Comparison of ENCODE assay signal across 33 cellular contexts in genomic region chr10:75623310-75623940, GRCh38.
DNase-seq lines count a peak whose midpoint lies in the region; ATAC-seq, FAIRE-seq and TF ChIP-seq lines count a peak whose summit lies in the region.
"Had no signal": no experiment of that assay in that cellular context is flagged by ENCODE, and none has a peak within 500 bp of the region (broad histone marks: within the 10 kb centered on the region; RNA-seq: fewer than 3 reads in every experiment).

No MANE protein-coding gene starts in this region.

- peak; percentile 45; the same call in 2 of the 3 replicates for ATAC-seq in GM23338
- ATAC-seq: CD8-positive, alpha-beta T cell; gastrocnemius medialis; SK-N-SH treated with all-trans-retinoic acid at 6 μM for 48 hours had no signal

- H4K20me1 ChIP-seq in GM23338 (replicated peaks; ENCODE audit: insufficient read depth) (no peaks in the 10 kb centered on the region), neural progenitor cell (ENCODE audit: low read depth) (no peaks in the 10 kb centered on the region)

- H3K27me3 Mint-ChIP-seq in GM23338 (ENCODE audit: insufficient read depth, low read depth, poor library complexity): peaks cover 4% of the 10 kb centered on the region
- H3K27me3 Mint-ChIP-seq in neural progenitor cell (ENCODE audit: insufficient read depth, low read depth): peaks cover 2% of the 10 kb centered on the region
- H3K27me3 Mint-ChIP-seq: activated CD4-positive, alpha-beta memory T cell treated with anti-CD3 and anti-CD28 coated beads, Interleukin-2, amount 10 ng/mL, durations not matched to agents 7 days and 5 days had no signal

- H3K27ac ChIP-seq in GM23338 (ENCODE audit: low read depth) (no peak overlapping the region), neural progenitor cell (no peak overlapping the region), tibial artery (no peak overlapping the region)
- H3K27ac ChIP-seq: adrenal gland, gastrocnemius medialis, GM23248, PC-9, prostate gland, transverse colon had no signal

- H2AFZ ChIP-seq in GM23338 (peak overlapping the region; percentile 40; the same call in 1 of the 2 replicates), neural progenitor cell (replicated peaks) (peak overlapping the region; percentile 74)
- H2AFZ ChIP-seq: GM23248, PC-9 had no signal

- FAIRE-seq in endometrium (lab: Jason Lieb, UNC): peak; percentile 45
- FAIRE-seq: GM18507 had no signal

- H3K9me3 Mint-ChIP-seq in GM23338 (no peaks in the 10 kb centered on the region), neural progenitor cell (no peaks in the 10 kb centered on the region)
- H3K9me3 Mint-ChIP-seq: activated CD4-positive, alpha-beta memory T cell treated with anti-CD3 and anti-CD28 coated beads, Interleukin-2, amount 10 ng/mL, durations not matched to agents 7 days and 5 days; activated naive CD4-positive, alpha-beta T cell treated with anti-CD3 and anti-CD28 coated beads for 36 hours; activated T-helper 1 cell treated with anti-CD3 and anti-CD28 coated beads, Interleukin-12 subunit alpha, Interleukin-12 subunit beta, Interleukin-2, Interleukin-4 antibody, amounts not matched to agents 30 ng/mL and 10 ng/mL and 1 ng/mL, durations not matched to agents 14 hours and 24 hours and 36 hours; CD8-positive, alpha-beta T cell; HFFc6; neural crest cell; T-helper 1 cell treated with Interleukin-12 subunit alpha and Interleukin-12 subunit beta and Interleukin-4 antibody, amounts not matched to agents 30 μg/mL and 1 μg/mL, for 36 hours had no signal

- H3K36me3 Mint-ChIP-seq in GM23338 (ENCODE audit: low read depth) (no peaks in the 10 kb centered on the region), neural progenitor cell (no peaks in the 10 kb centered on the region)
- H3K36me3 Mint-ChIP-seq: CD8-positive, alpha-beta T cell had no signal

- H3K4me3 ChIP-seq in GM23338: no peak overlapping the region
- no peak overlapping the region for H3K4me3 ChIP-seq in neural progenitor cell
- H3K4me3 ChIP-seq in tibial artery: no peak overlapping the region
- H3K4me3 ChIP-seq: adrenal gland, gastrocnemius medialis, GM23248, lung, PC-9, prostate gland, transverse colon had no signal

- no peaks in the 10 kb centered on the region for H3K4me1 ChIP-seq in GM23338 (ENCODE audit: insufficient read depth)
- peaks cover 14% of the 10 kb centered on the region for H3K4me1 ChIP-seq in neural progenitor cell
- peaks cover 0 to 7% (median 0%) of the 10 kb centered on the region in 4 donors for H3K4me1 ChIP-seq in tibial artery
- H3K4me1 ChIP-seq: BE2C, gastrocnemius medialis, prostate gland had no signal

- H3K36me3 ChIP-seq in GM23338 (ENCODE audit: insufficient read depth): no peaks in the 10 kb centered on the region
- no peaks in the 10 kb centered on the region for H3K36me3 ChIP-seq in neural progenitor cell
- no peaks in the 10 kb centered on the region for H3K36me3 ChIP-seq in tibial artery
- H3K36me3 ChIP-seq: adrenal gland, BE2C, gastrocnemius medialis, prostate gland, transverse colon had no signal

- H3K27me3 ChIP-seq in GM23338 (ENCODE audit: insufficient read depth) (no peaks in the 10 kb centered on the region), neural progenitor cell (no peaks in the 10 kb centered on the region), tibial artery (no peaks in the 10 kb centered on the region)
- H3K27me3 ChIP-seq: adrenal gland, BE2C, gastrocnemius medialis, transverse colon had no signal

- intact Hi-C loops in tibial artery (cut with DNase I; ENCODE audit: low total_unique reads): no loop called here

- H3K4me3 Mint-ChIP-seq in GM23338 (no peak overlapping the region), neural progenitor cell (no peak overlapping the region)
- H3K4me3 Mint-ChIP-seq: activated CD4-positive, alpha-beta memory T cell treated with anti-CD3 and anti-CD28 coated beads, Interleukin-2, amount 10 ng/mL, durations not matched to agents 7 days and 5 days; activated naive CD4-positive, alpha-beta T cell treated with anti-CD3 and anti-CD28 coated beads for 36 hours; activated T-helper 1 cell treated with anti-CD3 and anti-CD28 coated beads, Interleukin-12 subunit alpha, Interleukin-12 subunit beta, Interleukin-2, Interleukin-4 antibody, amounts not matched to agents 30 ng/mL and 10 ng/mL and 1 ng/mL, durations not matched to agents 14 hours and 24 hours and 36 hours; CD8-positive, alpha-beta T cell; HFFc6; neural crest cell; T-helper 1 cell treated with Interleukin-12 subunit alpha and Interleukin-12 subunit beta and Interleukin-4 antibody, amounts not matched to agents 30 μg/mL and 1 μg/mL, for 36 hours had no signal

- no peak overlapping the region for H3K27ac Mint-ChIP-seq in GM23338
- H3K27ac Mint-ChIP-seq in neural progenitor cell: no peak overlapping the region
- H3K27ac Mint-ChIP-seq: activated CD4-positive, alpha-beta memory T cell treated with anti-CD3 and anti-CD28 coated beads, Interleukin-2, amount 10 ng/mL, durations not matched to agents 7 days and 5 days; activated naive CD4-positive, alpha-beta T cell treated with anti-CD3 and anti-CD28 coated beads for 36 hours; activated T-helper 1 cell treated with anti-CD3 and anti-CD28 coated beads, Interleukin-12 subunit alpha, Interleukin-12 subunit beta, Interleukin-2, Interleukin-4 antibody, amounts not matched to agents 30 ng/mL and 10 ng/mL and 1 ng/mL, durations not matched to agents 14 hours and 24 hours and 36 hours; CD8-positive, alpha-beta T cell; HFFc6; T-helper 1 cell treated with Interleukin-12 subunit alpha and Interleukin-12 subunit beta and Interleukin-4 antibody, amounts not matched to agents 30 μg/mL and 1 μg/mL, for 36 hours had no signal

- no peak for TF ChIP-seq CTCF in GM23338 (conservative IDR thresholded peaks at IDR 0.05; ENCODE audit: low read depth in 2 of 2)
- no peak for TF ChIP-seq CTCF in neural progenitor cell (IDR thresholded peaks at IDR 0.05)
- TF ChIP-seq CTCF in tibial artery (IDR thresholded peaks at IDR 0.05): no peak

- H3K4me2 ChIP-seq in GM23338 (no peak overlapping the region), neural progenitor cell (peak overlapping the region; percentile 30)
- H3K4me2 ChIP-seq: PC-9 had no signal

- H3K9me2 ChIP-seq in GM23338 (ENCODE audit: insufficient read depth): no peaks in the 10 kb centered on the region

- peaks cover 4% of the 10 kb centered on the region; the same call in 2 of the 3 replicates for H3K4me1 Mint-ChIP-seq in GM23338
- peaks cover 11% of the 10 kb centered on the region for H3K4me1 Mint-ChIP-seq in neural progenitor cell
- H3K4me1 Mint-ChIP-seq: activated CD4-positive, alpha-beta memory T cell treated with anti-CD3 and anti-CD28 coated beads, Interleukin-2, amount 10 ng/mL, durations not matched to agents 7 days and 5 days had no signal

- no peak overlapping the region for H3K9ac ChIP-seq in neural progenitor cell
- H3K9ac ChIP-seq: GM23248 had no signal

- H3K9me3 ChIP-seq in neural progenitor cell (ENCODE audit: low read depth): no peaks in the 10 kb centered on the region
- no peaks in the 10 kb centered on the region for H3K9me3 ChIP-seq in tibial artery
- H3K9me3 ChIP-seq: adrenal gland, BE2C, gastrocnemius medialis, prostate gland, transverse colon had no signal

- DNase-seq in GM23338 (ENCODE audit: low spot score) (no peak), NCI-H1930 (lab: John Stamatoyannopoulos, UW) (peak; percentile 51 to 58), neural progenitor cell (ENCODE audit: low spot score) (peak; percentile 61), OCI-M1 (lab: John Stamatoyannopoulos, UW) (no peak), SHP77 treated with DMSO at 0.1 percent for 48 hours (lab: John Stamatoyannopoulos, UW) (no peak), tibial artery (no peak), HK-2 (ENCODE audit: unreplicated experiment) (no peak)
- DNase-seq: ACHN; activated CD4-positive, alpha-beta memory T cell treated with anti-CD3 and anti-CD28 coated beads, Interleukin-2, amount 10 ng/mL, durations not matched to agents 7 days and 5 days; activated CD4-positive, alpha-beta T cell treated with anti-CD3 and anti-CD28 coated beads for 1 hour; activated CD8-positive, alpha-beta memory T cell treated with anti-CD3 and anti-CD28 coated beads, Interleukin-2, amount 50 U/mL, for 48 hours; activated naive CD4-positive, alpha-beta T cell treated with anti-CD3 and anti-CD28 coated beads for 36 hours; adrenal gland; BE2C; CD8-positive, alpha-beta T cell; gastrocnemius medialis; GM23248; HFFc6; KG1; NCI-H446 treated with DMSO at 0.1 percent for 48 hours; NK-92 treated with Interleukin-12 subunit alpha and Interleukin-12 subunit beta, amount 100 ng/mL, for 24 hours; PC-9; stimulated activated CD4-positive, alpha-beta T cell treated with anti-CD3 and anti-CD28 coated beads, Interleukin-15, amount 100 ng/mL, for 24 hours; stimulated activated CD4-positive, alpha-beta T cell treated with anti-CD3 and anti-CD28 coated beads, Interleukin-4, amount 100 ng/mL, for 4 hours; transverse colon had no signal

- no peaks in the 10 kb centered on the region for H3F3A ChIP-seq in GM23338 (replicated peaks; ENCODE audit: low read depth)
- peaks cover 6% of the 10 kb centered on the region for H3F3A ChIP-seq in neural progenitor cell (ENCODE audit: low read depth)

- H3K79me2 ChIP-seq in GM23338 (replicated peaks; ENCODE audit: insufficient read depth) (no peaks in the 10 kb centered on the region), neural progenitor cell (ENCODE audit: low read depth) (no peaks in the 10 kb centered on the region)

TF ChIP-seq in GM23338, 12 proteins besides CTCF, POLR2A, EP300 and RAD21 (continues in another document):
- TF ChIP-seq POLR2AphosphoS5 (IDR thresholded peaks at IDR 0.05; ENCODE audit: low read depth) (no peak), ZNF114 (CRISPR knock-in tag; IDR thresholded peaks at IDR 0.05) (no peak)

Comparison
In these comparisons a context has a peak if more than half of its experiments do, and no peak if none do; other contexts are left out.
1. DNase-seq: peak in NCI-H1930 (2 of 2) and neural progenitor cell (single experiment); none in GM23338 (single experiment), OCI-M1 (single experiment), SHP77 treated with DMSO at 0.1 percent for 48 hours (single experiment), tibial artery (0 of 2) and HK-2 (single experiment).